Comparison of ENCODE assay signal across 8 cellular contexts in genomic region chr2:161308178-161308955, GRCh38.
DNase-seq lines count a peak whose midpoint lies in the region; ATAC-seq and TF ChIP-seq lines count a peak whose summit lies in the region.

TSS of gene PSMD14 (plus strand) at chr2:161308425. CDS start at chr2:161318826, 10,401 bp downstream.

- ATAC-seq in HG03196 (IDR thresholded peaks at IDR 0.05; ENCODE audit: unreplicated experiment) = peak; percentile 97

- DNase-seq in AG08395 (ENCODE audit: low spot score) (peak; percentile 91), NCI-H345 (lab: John Stamatoyannopoulos, UW) (peak; percentile 93), iris pigment epithelial cell (ENCODE audit: low read depth) (peak; percentile 96)
- DNase-seq in activated CD4-positive, CD25-positive, alpha-beta regulatory T cell (lab: John Stamatoyannopoulos, UW) = peak; percentile 77 to 79 (median 77)
- DNase-seq in central memory CD4-positive, alpha-beta T cell = peak; percentile 88
- DNase-seq in stimulated activated CD4-positive, alpha-beta T cell treated with anti-CD3 and anti-CD28 coated beads, Interleukin-12 subunit alpha, Interleukin-12 subunit beta, amount 100 ng/mL, for 4 hours = peak; percentile 80

- in situ Hi-C loops in GM18951 (cut with MboI; ENCODE audit: low sequenced_read_pairs, unreplicated experiment) = no loop called here

- TF ChIP-seq POLR2A in GM18951 (IDR thresholded peaks at IDR 0.05; ENCODE audit: extremely low read depth, insufficient read depth, insufficient read length) = peak; percentile 97

Comparison
In these comparisons a context has a peak if more than half of its experiments do, and no peak if none do; other contexts are left out.
1. Peak in every context shown above with its lines: DNase-seq and ATAC-seq.